Comparison of ENCODE assay signal across 1 cellular context in the genomic region with DNA sequence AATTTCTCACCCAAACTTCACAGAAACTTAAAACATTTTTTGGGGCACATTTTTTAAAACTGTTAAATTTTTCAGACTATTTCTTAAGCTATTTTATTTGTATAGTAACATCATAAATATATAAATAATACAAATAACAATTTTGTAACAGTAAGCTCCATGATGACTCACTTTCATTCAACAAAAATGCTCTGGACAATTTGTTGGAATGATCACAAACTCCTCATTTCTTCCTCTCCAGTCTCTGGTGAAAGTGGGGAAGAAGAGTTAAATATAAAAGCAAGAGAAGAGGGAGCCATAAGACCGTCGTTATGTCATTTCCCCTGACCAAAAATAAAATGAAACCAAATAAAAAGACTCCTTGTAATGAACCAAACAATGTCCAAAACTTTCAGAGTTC.
TF ChIP-seq lines count a peak whose summit lies in the region.

No MANE protein-coding gene starts in this region.

TF ChIP-seq in A549, 52 proteins besides CTCF, POLR2A, EP300 and RAD21 (continued from another document):
- TF ChIP-seq, protein P1, sequence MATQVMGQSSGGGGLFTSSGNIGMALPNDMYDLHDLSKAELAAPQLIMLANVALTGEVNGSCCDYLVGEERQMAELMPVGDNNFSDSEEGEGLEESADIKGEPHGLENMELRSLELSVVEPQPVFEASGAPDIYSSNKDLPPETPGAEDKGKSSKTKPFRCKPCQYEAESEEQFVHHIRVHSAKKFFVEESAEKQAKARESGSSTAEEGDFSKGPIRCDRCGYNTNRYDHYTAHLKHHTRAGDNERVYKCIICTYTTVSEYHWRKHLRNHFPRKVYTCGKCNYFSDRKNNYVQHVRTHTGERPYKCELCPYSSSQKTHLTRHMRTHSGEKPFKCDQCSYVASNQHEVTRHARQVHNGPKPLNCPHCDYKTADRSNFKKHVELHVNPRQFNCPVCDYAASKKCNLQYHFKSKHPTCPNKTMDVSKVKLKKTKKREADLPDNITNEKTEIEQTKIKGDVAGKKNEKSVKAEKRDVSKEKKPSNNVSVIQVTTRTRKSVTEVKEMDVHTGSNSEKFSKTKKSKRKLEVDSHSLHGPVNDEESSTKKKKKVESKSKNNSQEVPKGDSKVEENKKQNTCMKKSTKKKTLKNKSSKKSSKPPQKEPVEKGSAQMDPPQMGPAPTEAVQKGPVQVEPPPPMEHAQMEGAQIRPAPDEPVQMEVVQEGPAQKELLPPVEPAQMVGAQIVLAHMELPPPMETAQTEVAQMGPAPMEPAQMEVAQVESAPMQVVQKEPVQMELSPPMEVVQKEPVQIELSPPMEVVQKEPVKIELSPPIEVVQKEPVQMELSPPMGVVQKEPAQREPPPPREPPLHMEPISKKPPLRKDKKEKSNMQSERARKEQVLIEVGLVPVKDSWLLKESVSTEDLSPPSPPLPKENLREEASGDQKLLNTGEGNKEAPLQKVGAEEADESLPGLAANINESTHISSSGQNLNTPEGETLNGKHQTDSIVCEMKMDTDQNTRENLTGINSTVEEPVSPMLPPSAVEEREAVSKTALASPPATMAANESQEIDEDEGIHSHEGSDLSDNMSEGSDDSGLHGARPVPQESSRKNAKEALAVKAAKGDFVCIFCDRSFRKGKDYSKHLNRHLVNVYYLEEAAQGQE (IDR thresholded peaks at IDR 0.05): no peak
TF ChIP-seq in A549: peak in this region for 0.
